ENCODE assay signal across 29 cellular contexts in the genomic region with DNA sequence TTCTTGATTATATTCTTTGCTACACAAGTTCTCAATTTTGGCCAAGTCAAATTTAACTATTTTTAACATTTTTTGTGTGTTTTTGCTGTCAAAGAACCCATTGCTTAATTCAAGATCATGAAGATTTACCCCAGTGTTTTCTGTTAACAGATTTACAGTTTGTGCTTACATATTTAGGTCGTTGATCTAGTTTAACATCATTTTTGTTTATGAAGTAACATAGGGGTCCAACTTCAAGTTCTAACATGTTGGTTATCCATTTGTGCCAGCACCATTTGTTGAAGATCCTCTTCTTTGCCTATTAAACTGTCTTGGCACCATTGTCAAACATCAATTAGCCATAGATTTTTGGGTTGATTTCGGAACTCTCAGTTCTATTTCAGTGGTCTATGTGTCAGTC.
DNase-seq lines count a peak whose midpoint lies in the region; ATAC-seq, FAIRE-seq and TF ChIP-seq lines count a peak whose summit lies in the region.
"Had no signal": no experiment of that assay in that cellular context is flagged by ENCODE, and none has a peak within 500 bp of the region (broad histone marks: within the 10 kb centered on the region; RNA-seq: fewer than 3 reads in every experiment).

No MANE protein-coding gene starts in this region.

- no peak for TF ChIP-seq RAD21 in SK-N-SH (IDR thresholded peaks at IDR 0.05; ENCODE audit: low read length)

- POLR2A ChIA-PET in SK-N-SH (lab: Yijun Ruan, JAX) = no interaction called here

- no peak overlapping the region for H3K27ac ChIP-seq in SK-N-SH (ENCODE audit: low read depth in 2 of 2, low read length in 1 of 2)
- H3K27ac ChIP-seq: 22Rv1; A549; BLaER1; BLaER1 treated with 17β-estradiol and CSF1 and Interleukin-3, amounts not matched to agents 10 nM and 100 nM; C4-2B had no signal

- ATAC-seq in SK-N-SH treated with all-trans-retinoic acid at 6 μM for 48 hours = no peak
- ATAC-seq in GM18861 (IDR thresholded peaks at IDR 0.05; ENCODE audit: unreplicated experiment) = no peak
- ATAC-seq: A549; CD8-positive, alpha-beta T cell had no signal

- no peaks in the 10 kb centered on the region for H4K20me1 ChIP-seq in SK-N-SH (ENCODE audit: insufficient read depth)
- H4K20me1 ChIP-seq: BLaER1; BLaER1 treated with 17β-estradiol and CSF1 and Interleukin-3, amounts not matched to agents 10 nM and 100 nM had no signal

- no peaks in the 10 kb centered on the region for H3K36me3 ChIP-seq in SK-N-SH (replicated peaks in 1 of 2; ENCODE audit: control insufficient read depth in 1 of 2, insufficient read depth in 2 of 2, low read length in 1 of 2)
- H3K36me3 ChIP-seq: BE2C; BLaER1; BLaER1 treated with 17β-estradiol and CSF1 and Interleukin-3, amounts not matched to agents 10 nM and 100 nM had no signal

- H3K9me2 ChIP-seq in SK-N-SH = no peaks in the 10 kb centered on the region

- H3K9me3 ChIP-seq in SK-N-SH = peaks cover 7% of the 10 kb centered on the region
- H3K9me3 ChIP-seq: A549, BE2C had no signal

- no peak overlapping the region for H3K9ac ChIP-seq in SK-N-SH
- H3K9ac ChIP-seq: BLaER1; BLaER1 treated with 17β-estradiol and CSF1 and Interleukin-3, amounts not matched to agents 10 nM and 100 nM had no signal

- H3K4me2 ChIP-seq in SK-N-SH = no peak overlapping the region
- H3K4me2 ChIP-seq: A549; BLaER1; BLaER1 treated with 17β-estradiol and CSF1 and Interleukin-3, amounts not matched to agents 10 nM and 100 nM had no signal

- H3F3A ChIP-seq in SK-N-SH (replicated peaks; ENCODE audit: insufficient read depth) = no peaks in the 10 kb centered on the region

- TF ChIP-seq CTCF in SK-N-SH (IDR thresholded peaks at IDR 0.05) = no peak
- TF ChIP-seq CTCF in D721Med (IDR thresholded peaks at IDR 0.05; ENCODE audit: insufficient read depth, missing control alignments) = no peak

- 19% methylated on average over 2 of the region's 2 CpGs for WGBS in SK-N-SH (ENCODE audit: low lambda C conversion rate)

- H3K4me1 ChIP-seq in SK-N-SH (ENCODE audit: control insufficient read depth in 1 of 2, insufficient read depth in 2 of 2, low read depth in 1 of 2, low read length in 1 of 2) = no peaks in the 10 kb centered on the region
- H3K4me1 ChIP-seq: A549; BE2C; BLaER1; BLaER1 treated with 17β-estradiol and CSF1 and Interleukin-3, amounts not matched to agents 10 nM and 100 nM had no signal

- no peaks in the 10 kb centered on the region for H3K79me2 ChIP-seq in SK-N-SH (ENCODE audit: insufficient read depth)

- CTCF ChIA-PET in SK-N-SH (lab: Yijun Ruan, JAX) = no interaction called here

- FAIRE-seq in D721Med (lab: Jason Lieb, UNC) = peak; percentile 53
- FAIRE-seq: A204.1 had no signal

- no peak for TF ChIP-seq EP300 in SK-N-SH (IDR thresholded peaks at IDR 0.05; ENCODE audit: borderline replicate concordance in 1 of 2, low read depth in 1 of 2, low read length in 1 of 2)

- 0 out of 2 replicates have a peak overlapping the region, but pooled peaks have one; percentile 1 for H2AFZ ChIP-seq in SK-N-SH (ENCODE audit: low read depth)

- no peak for DNase-seq in SK-N-SH
- DNase-seq in D721Med (ENCODE audit: insufficient read length, low spot score) = no peak
- DNase-seq: 8988T; ACHN; AML-193; BE2C; C1 segment of cervical spinal cord; Calu3; CD4-positive, alpha-beta memory T cell; CD4-positive, alpha-beta T cell; CD4-positive, CD25-positive, alpha-beta regulatory T cell; CD8-positive, alpha-beta memory T cell; CD8-positive, alpha-beta T cell; COR-L47; DMS 273 treated with DMSO at 0.1 percent for 48 hours; DMS153; DMS53; DMS79; DMS79 treated with DMSO at 0.1 percent for 48 hours; DND-41; EL had no signal

- H3K4me3 ChIP-seq in SK-N-SH (ENCODE audit: low read depth in 2 of 2, low read length in 1 of 2) = no peak overlapping the region
- H3K4me3 ChIP-seq: A549; BLaER1; BLaER1 treated with 17β-estradiol and CSF1 and Interleukin-3, amounts not matched to agents 10 nM and 100 nM had no signal

- no peaks in the 10 kb centered on the region for H3K27me3 ChIP-seq in SK-N-SH (ENCODE audit: insufficient read depth)
- H3K27me3 ChIP-seq: BE2C; BLaER1; BLaER1 treated with 17β-estradiol and CSF1 and Interleukin-3, amounts not matched to agents 10 nM and 100 nM had no signal

TF ChIP-seq in SK-N-SH, 30 proteins besides CTCF, POLR2A, EP300 and RAD21:
- TF ChIP-seq GATA2 (CRISPR knock-in tag; IDR thresholded peaks at IDR 0.05) (no peak), RCOR1 (IDR thresholded peaks at IDR 0.05; ENCODE audit: low read length) (no peak), GABPA (IDR thresholded peaks at IDR 0.05; ENCODE audit: low read depth) (no peak), FOXM1 (IDR thresholded peaks at IDR 0.05; ENCODE audit: low read depth) (no peak)
TF ChIP-seq in SK-N-SH: peak in this region for 0.

TF ChIP-seq in SK-N-SH treated with all-trans-retinoic acid at 6 μM for 48 hours, 23 proteins besides CTCF, POLR2A, EP300 and RAD21 (continues in another document):
- TF ChIP-seq ISL1 (CRISPR knock-in tag; IDR thresholded peaks at IDR 0.05) (no peak), PPARA (CRISPR knock-in tag; IDR thresholded peaks at IDR 0.05; ENCODE audit: borderline replicate concordance) (no peak), ESRRG (CRISPR knock-in tag; IDR thresholded peaks at IDR 0.05) (no peak), ZNF8 (CRISPR knock-in tag; IDR thresholded peaks at IDR 0.05) (no peak), ZFP3 (CRISPR knock-in tag; IDR thresholded peaks at IDR 0.05) (no peak), ARNTL (CRISPR knock-in tag; IDR thresholded peaks at IDR 0.05; ENCODE audit: borderline replicate concordance, low read depth) (no peak), CSDC2 (CRISPR knock-in tag; IDR thresholded peaks at IDR 0.05) (no peak), ZFP30 (CRISPR knock-in tag; IDR thresholded peaks at IDR 0.05) (no peak), OSR1 (CRISPR knock-in tag; IDR thresholded peaks at IDR 0.05) (no peak)
- TF ChIP-seq, protein P1, sequence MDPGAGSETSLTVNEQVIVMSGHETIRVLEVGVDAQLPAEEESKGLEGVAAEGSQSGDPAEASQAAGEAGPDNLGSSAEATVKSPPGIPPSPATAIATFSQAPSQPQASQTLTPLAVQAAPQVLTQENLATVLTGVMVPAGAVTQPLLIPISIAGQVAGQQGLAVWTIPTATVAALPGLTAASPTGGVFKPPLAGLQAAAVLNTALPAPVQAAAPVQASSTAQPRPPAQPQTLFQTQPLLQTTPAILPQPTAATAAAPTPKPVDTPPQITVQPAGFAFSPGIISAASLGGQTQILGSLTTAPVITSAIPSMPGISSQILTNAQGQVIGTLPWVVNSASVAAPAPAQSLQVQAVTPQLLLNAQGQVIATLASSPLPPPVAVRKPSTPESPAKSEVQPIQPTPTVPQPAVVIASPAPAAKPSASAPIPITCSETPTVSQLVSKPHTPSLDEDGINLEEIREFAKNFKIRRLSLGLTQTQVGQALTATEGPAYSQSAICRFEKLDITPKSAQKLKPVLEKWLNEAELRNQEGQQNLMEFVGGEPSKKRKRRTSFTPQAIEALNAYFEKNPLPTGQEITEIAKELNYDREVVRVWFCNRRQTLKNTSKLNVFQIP (CRISPR knock-in tag; IDR thresholded peaks at IDR 0.05; ENCODE audit: borderline replicate concordance, low read depth) = no peak
- TF ChIP-seq, protein P2, sequence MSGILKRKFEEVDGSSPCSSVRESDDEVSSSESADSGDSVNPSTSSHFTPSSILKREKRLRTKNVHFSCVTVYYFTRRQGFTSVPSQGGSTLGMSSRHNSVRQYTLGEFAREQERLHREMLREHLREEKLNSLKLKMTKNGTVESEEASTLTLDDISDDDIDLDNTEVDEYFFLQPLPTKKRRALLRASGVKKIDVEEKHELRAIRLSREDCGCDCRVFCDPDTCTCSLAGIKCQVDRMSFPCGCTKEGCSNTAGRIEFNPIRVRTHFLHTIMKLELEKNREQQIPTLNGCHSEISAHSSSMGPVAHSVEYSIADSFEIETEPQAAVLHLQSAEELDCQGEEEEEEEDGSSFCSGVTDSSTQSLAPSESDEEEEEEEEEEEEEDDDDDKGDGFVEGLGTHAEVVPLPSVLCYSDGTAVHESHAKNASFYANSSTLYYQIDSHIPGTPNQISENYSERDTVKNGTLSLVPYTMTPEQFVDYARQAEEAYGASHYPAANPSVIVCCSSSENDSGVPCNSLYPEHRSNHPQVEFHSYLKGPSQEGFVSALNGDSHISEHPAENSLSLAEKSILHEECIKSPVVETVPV (CRISPR knock-in tag; IDR thresholded peaks at IDR 0.05) = no peak
- TF ChIP-seq, protein P3, sequence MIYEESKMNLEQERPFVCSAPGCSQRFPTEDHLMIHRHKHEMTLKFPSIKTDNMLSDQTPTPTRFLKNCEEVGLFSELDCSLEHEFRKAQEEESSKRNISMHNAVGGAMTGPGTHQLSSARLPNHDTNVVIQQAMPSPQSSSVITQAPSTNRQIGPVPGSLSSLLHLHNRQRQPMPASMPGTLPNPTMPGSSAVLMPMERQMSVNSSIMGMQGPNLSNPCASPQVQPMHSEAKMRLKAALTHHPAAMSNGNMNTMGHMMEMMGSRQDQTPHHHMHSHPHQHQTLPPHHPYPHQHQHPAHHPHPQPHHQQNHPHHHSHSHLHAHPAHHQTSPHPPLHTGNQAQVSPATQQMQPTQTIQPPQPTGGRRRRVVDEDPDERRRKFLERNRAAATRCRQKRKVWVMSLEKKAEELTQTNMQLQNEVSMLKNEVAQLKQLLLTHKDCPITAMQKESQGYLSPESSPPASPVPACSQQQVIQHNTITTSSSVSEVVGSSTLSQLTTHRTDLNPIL (CRISPR knock-in tag; IDR thresholded peaks at IDR 0.05; ENCODE audit: low read depth) = no peak
- TF ChIP-seq, protein P4, sequence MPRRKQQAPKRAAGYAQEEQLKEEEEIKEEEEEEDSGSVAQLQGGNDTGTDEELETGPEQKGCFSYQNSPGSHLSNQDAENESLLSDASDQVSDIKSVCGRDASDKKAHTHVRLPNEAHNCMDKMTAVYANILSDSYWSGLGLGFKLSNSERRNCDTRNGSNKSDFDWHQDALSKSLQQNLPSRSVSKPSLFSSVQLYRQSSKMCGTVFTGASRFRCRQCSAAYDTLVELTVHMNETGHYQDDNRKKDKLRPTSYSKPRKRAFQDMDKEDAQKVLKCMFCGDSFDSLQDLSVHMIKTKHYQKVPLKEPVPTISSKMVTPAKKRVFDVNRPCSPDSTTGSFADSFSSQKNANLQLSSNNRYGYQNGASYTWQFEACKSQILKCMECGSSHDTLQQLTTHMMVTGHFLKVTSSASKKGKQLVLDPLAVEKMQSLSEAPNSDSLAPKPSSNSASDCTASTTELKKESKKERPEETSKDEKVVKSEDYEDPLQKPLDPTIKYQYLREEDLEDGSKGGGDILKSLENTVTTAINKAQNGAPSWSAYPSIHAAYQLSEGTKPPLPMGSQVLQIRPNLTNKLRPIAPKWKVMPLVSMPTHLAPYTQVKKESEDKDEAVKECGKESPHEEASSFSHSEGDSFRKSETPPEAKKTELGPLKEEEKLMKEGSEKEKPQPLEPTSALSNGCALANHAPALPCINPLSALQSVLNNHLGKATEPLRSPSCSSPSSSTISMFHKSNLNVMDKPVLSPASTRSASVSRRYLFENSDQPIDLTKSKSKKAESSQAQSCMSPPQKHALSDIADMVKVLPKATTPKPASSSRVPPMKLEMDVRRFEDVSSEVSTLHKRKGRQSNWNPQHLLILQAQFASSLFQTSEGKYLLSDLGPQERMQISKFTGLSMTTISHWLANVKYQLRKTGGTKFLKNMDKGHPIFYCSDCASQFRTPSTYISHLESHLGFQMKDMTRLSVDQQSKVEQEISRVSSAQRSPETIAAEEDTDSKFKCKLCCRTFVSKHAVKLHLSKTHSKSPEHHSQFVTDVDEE (CRISPR knock-in tag; IDR thresholded peaks at IDR 0.05) = no peak
